ENCODE assay signal across 9 cellular contexts in the genomic region with DNA sequence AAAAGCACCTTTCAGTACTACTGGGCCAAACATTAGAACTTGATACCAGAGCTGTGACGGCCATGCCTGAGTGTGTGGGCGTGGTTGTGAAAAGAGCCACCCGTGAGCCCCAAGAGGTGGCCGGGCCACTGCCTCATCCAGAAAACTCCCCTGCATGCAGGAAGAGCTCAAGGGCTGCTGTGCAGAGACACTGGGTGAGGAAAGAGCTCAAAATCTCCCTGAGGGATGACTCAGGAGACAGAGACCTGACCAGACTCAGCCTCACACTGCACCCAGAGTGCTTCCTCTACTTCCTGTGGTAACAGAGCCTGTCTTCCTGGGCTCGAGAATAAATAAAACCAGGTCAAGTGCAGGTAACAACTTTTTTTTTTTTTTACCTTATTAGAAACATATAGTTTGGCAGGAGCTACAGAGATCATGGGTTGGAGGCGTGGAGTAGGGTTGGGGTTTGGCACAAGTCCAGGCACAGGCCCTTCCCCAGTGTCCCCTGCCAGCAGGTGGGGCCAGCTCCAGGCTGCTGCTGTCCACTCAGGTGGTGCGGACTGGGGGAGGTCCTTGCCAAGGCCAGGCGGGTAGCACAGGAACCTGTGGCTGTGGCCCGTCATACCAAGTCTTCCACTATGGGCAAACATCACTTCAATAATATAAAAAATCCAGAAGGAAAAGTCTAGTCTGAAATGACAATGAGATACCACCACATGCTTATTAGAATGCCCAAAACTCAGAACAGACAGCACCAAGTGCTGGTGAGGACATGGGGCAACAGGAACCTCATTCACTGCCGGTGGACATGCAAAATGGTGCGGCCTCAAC. TPM values are rescaled to one million over a fixed set of nuclear protein-coding genes. Genes with fewer than 3 reads are reported as not detected.
DNase-seq lines count a peak whose midpoint lies in the region; ATAC-seq and TF ChIP-seq lines count a peak whose summit lies in the region.
"Had no signal": no experiment of that assay in that cellular context is flagged by ENCODE, and none has a peak within 500 bp of the region (broad histone marks: within the 10 kb centered on the region; RNA-seq: fewer than 3 reads in every experiment).

No MANE protein-coding gene starts in this region.

- H3K27me3 ChIP-seq in right atrium auricular region, result no peaks in the 10 kb centered on the region

- H3K4me3 ChIP-seq in right atrium auricular region, result no peak overlapping the region

- peak overlapping the region; percentile 33 to 78 for H3K27ac ChIP-seq in right atrium auricular region

- no peaks in the 10 kb centered on the region for H3K36me3 ChIP-seq in right atrium auricular region

- H3K9me3 ChIP-seq in right atrium auricular region, result no peaks in the 10 kb centered on the region

- ATAC-seq in GM18498 (IDR thresholded peaks at IDR 0.05; ENCODE audit: unreplicated experiment), result peak; percentile 48
- ATAC-seq: Panc1 had no signal

- no peak for TF ChIP-seq CTCF in right atrium auricular region (IDR thresholded peaks at IDR 0.05)

- H3K4me1 ChIP-seq in right atrium auricular region, result peaks cover 0 to 99% of the 10 kb centered on the region in 2 donors

- DNase-seq in NCI-H2196 (lab: John Stamatoyannopoulos, UW; ENCODE audit: unreplicated experiment), result peak; percentile 64
- DNase-seq in activated T-cell treated with anti-CD3 and anti-CD28 coated beads for 24 hours (ENCODE audit: low read depth), result peak; percentile 33
- no peak for DNase-seq in right atrium auricular region (ENCODE audit: low spot score)
- DNase-seq in stimulated activated CD8-positive, alpha-beta memory T cell treated with anti-CD3 and anti-CD28 coated beads, Interleukin-15, amount 100 ng/mL, for 48 hours (ENCODE audit: low read depth in 2 of 2), result peak; percentile 47 to 48
- no peak for DNase-seq in DMS114 treated with DMSO at 0.1 percent for 48 hours (lab: John Stamatoyannopoulos, UW; ENCODE audit: unreplicated experiment)
- no peak for DNase-seq in HuH-7.5 (ENCODE audit: low spot score)
- DNase-seq in GM19240 (ENCODE audit: insufficient read length, low spot score), result no peak

RNA-seq across cellular contexts. Expression of gene ELL, which starts 25.5 kb away (rescaled TPM):
- total RNA-seq in right atrium auricular region, result 10 to 100 TPM; 12.4 to 17.5 TPM

RNA-seq across cellular contexts. Expression of gene FKBP8, which starts 47.0 kb away (rescaled TPM):
- total RNA-seq in right atrium auricular region, result 100 to 1,000 TPM; 192 to 345 TPM

RNA-seq across cellular contexts. Expression of gene ISYNA1, which starts 58.4 kb away (rescaled TPM):
- total RNA-seq in right atrium auricular region, result 10 to 100 TPM; 24.1 to 49.4 TPM

Comparison
In these comparisons a context has a peak if more than half of its experiments do, and no peak if none do; other contexts are left out.
1. DNase-seq: peak in NCI-H2196 (single experiment), activated T-cell treated with anti-CD3 and anti-CD28 coated beads for 24 hours (single experiment) and stimulated activated CD8-positive, alpha-beta memory T cell treated with anti-CD3 and anti-CD28 coated beads, Interleukin-15, amount 100 ng/mL, for 48 hours (2 of 2); none in right atrium auricular region (single experiment), DMS114 treated with DMSO at 0.1 percent for 48 hours (single experiment), HuH-7.5 (single experiment) and GM19240 (single experiment).